12 cellular contexts compared by ENCODE assay signal in the genomic region with DNA sequence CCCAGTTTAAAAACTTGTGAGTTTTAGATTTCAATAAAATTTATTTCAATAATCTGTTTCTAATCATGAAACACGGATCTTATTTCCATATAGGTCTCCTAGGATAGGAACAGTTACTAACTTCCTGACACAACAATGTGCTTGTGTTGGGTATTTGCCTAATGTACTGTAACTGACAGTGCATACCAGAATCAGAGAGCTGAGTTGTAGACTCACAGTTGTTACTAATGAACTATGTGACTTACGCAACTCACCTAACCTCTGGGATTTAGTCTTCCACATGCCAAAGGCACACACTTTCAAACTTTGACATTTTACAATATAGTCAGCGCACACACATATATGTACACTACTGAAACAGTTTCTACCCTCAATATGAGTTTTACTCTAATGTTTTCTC.
DNase-seq lines count a peak whose midpoint lies in the region; ATAC-seq and TF ChIP-seq lines count a peak whose summit lies in the region.
"Had no signal": no experiment of that assay in that cellular context is flagged by ENCODE, and none has a peak within 500 bp of the region (broad histone marks: within the 10 kb centered on the region; RNA-seq: fewer than 3 reads in every experiment).

No MANE protein-coding gene starts in this region.

- ATAC-seq in omental fat pad (ENCODE audit: low FRiP score) (peak; percentile 48), HG02642 (IDR thresholded peaks at IDR 0.05; ENCODE audit: poor library complexity, unreplicated experiment) (no peak)
- ATAC-seq: activated CD4-positive, alpha-beta T cell treated with anti-CD3 and anti-CD28 coated beads for 36 hours had no signal

- TF ChIP-seq CTCF in omental fat pad (IDR thresholded peaks at IDR 0.05) (no peak), GM13977 (IDR thresholded peaks at IDR 0.05; ENCODE audit: extremely low read depth, insufficient read depth, missing control alignments) (no peak)

- DNase-seq in GM04503 (ENCODE audit: low read depth) (peak; percentile 57), RKO (ENCODE audit: low spot score) (peak; percentile 7), fibroblast of gingiva (ENCODE audit: low read depth) (peak; percentile 85), omental fat pad (ENCODE audit: low spot score) (no peak), HT-29 (ENCODE audit: low spot score) (no peak), GM13977 (ENCODE audit: low spot score) (no peak), medulla oblongata (ENCODE audit: extremely low spot score) (no peak)
- DNase-seq: activated CD4-positive, alpha-beta T cell treated with anti-CD3 and anti-CD28 coated beads for 36 hours; naive B cell; NCI-H2029; SW 1271 had no signal

- in situ Hi-C loops in GM13977 (cut with MboI; ENCODE audit: low pct_unique_long_range_greater_than_20kb, low sequenced_read_pairs, unreplicated experiment): no loop called here

Comparison
In these comparisons a context has a peak if more than half of its experiments do, and no peak if none do; other contexts are left out.
1. DNase-seq: peak in GM04503 (single experiment), RKO (single experiment) and fibroblast of gingiva (single experiment); none in omental fat pad (single experiment), HT-29 (single experiment), GM13977 (single experiment) and medulla oblongata (single experiment).